In genomic region chr13:110743687-110744086, GRCh38 we compare ENCODE assay signal across 3 cellular contexts.
TF ChIP-seq lines count a peak whose summit lies in the region.

No MANE protein-coding gene starts in this region.

TF ChIP-seq in A549, 52 proteins besides CTCF, POLR2A, EP300 and RAD21:
- TF ChIP-seq PBX3 (IDR thresholded peaks at IDR 0.05) (no peak), FOSL2 (IDR thresholded peaks at IDR 0.05) (no peak), FOSL2 (CRISPR knock-in tag; IDR thresholded peaks at IDR 0.05) (no peak), RNF2 (IDR thresholded peaks at IDR 0.05; ENCODE audit: borderline replicate concordance, low read depth) (no peak), KDM1A (IDR thresholded peaks at IDR 0.05; ENCODE audit: low read depth) (no peak), ESRRA (IDR thresholded peaks at IDR 0.05; ENCODE audit: borderline replicate concordance, low read length) (no peak), HOXB5 (CRISPR knock-in tag; IDR thresholded peaks at IDR 0.05) (no peak), ZFP36 (IDR thresholded peaks at IDR 0.05; ENCODE audit: borderline replicate concordance, partially characterized antibody) (peak; percentile 75)

TF ChIP-seq in HEK293, 187 proteins besides CTCF, POLR2A, EP300 and RAD21:
- peak; percentile 98 for TF ChIP-seq ZNF585B (tag by site-specific recombination; IDR thresholded peaks at IDR 0.05)
- no peak for TF ChIP-seq ZNF350 (tag by site-specific recombination; IDR thresholded peaks at IDR 0.05)
- TF ChIP-seq ZNF707 (tag by site-specific recombination; IDR thresholded peaks at IDR 0.05), result no peak
- TF ChIP-seq TRIM28 (IDR thresholded peaks at IDR 0.05; ENCODE audit: borderline replicate concordance, low read length), result peak; percentile 69; the same call in 1 of the 2 replicates
- no peak for TF ChIP-seq ZNF169 (tag by site-specific recombination; IDR thresholded peaks at IDR 0.05)
- no peak for TF ChIP-seq ZNF274 (IDR thresholded peaks at IDR 0.05; ENCODE audit: low read length)
- TF ChIP-seq ZNF274 (tag by site-specific recombination; IDR thresholded peaks at IDR 0.05; ENCODE audit: borderline replicate concordance), result no peak
- no peak for TF ChIP-seq ZNF510 (tag by site-specific recombination; IDR thresholded peaks at IDR 0.05; ENCODE audit: insufficient replicate concordance)
- TF ChIP-seq SETDB1 (IDR thresholded peaks at IDR 0.05; ENCODE audit: insufficient read length, low read length), result peak; percentile 62
TF ChIP-seq in HEK293: peak in this region for 3.

TF ChIP-seq in K562, 482 proteins besides CTCF, POLR2A, EP300 and RAD21:
- no peak for TF ChIP-seq NFE2 (IDR thresholded peaks at IDR 0.05; ENCODE audit: low read depth)
- TF ChIP-seq FOXM1 (IDR thresholded peaks at IDR 0.05; ENCODE audit: low read depth), result no peak
- no peak for TF ChIP-seq FOXM1 (CRISPR knock-in tag; IDR thresholded peaks at IDR 0.05; ENCODE audit: low read depth)
- no peak for TF ChIP-seq ZKSCAN3 (CRISPR knock-in tag; IDR thresholded peaks at IDR 0.05)
- no peak for TF ChIP-seq FOXA1 (IDR thresholded peaks at IDR 0.05; ENCODE audit: borderline replicate concordance)
- no peak for TF ChIP-seq ATF4 (CRISPR knock-in tag; IDR thresholded peaks at IDR 0.05)
- TF ChIP-seq ELK3 (CRISPR knock-in tag; IDR thresholded peaks at IDR 0.05), result no peak
- TF ChIP-seq THRAP3 (IDR thresholded peaks at IDR 0.05; ENCODE audit: borderline replicate concordance), result no peak
- TF ChIP-seq CREBBP (IDR thresholded peaks at IDR 0.05; ENCODE audit: low read depth, low read length), result no peak
- TF ChIP-seq MAFF (IDR thresholded peaks at IDR 0.05; ENCODE audit: low read length), result no peak
- no peak for TF ChIP-seq EWSR1 (IDR thresholded peaks at IDR 0.05; ENCODE audit: borderline replicate concordance, low read depth, partially characterized antibody)
- TF ChIP-seq LARP7 (IDR thresholded peaks at IDR 0.05), result no peak
- peak; percentile 65 for TF ChIP-seq ZFP36 (IDR thresholded peaks at IDR 0.05; ENCODE audit: low read depth, low read length, partially characterized antibody)
- TF ChIP-seq TBP (optimal IDR thresholded peaks at IDR 0.05; ENCODE audit: low read depth, low read length), result no peak
- TF ChIP-seq SLC30A9 (CRISPR knock-in tag; IDR thresholded peaks at IDR 0.05), result no peak
- TF ChIP-seq RCOR1 (IDR thresholded peaks at IDR 0.05; ENCODE audit: borderline replicate concordance in 1 of 2, low read depth in 2 of 2, low read length in 2 of 2), result no peak
- 0 out of 2 replicates have a peak, but pooled peaks have one; percentile 45 for TF ChIP-seq CBX5 (IDR thresholded peaks at IDR 0.05; ENCODE audit: borderline replicate concordance, low read depth)
